Comparison of ENCODE assay signal across 23 cellular contexts in genomic region chr10:85430991-85431390, GRCh38.
A peak's percentile ranks its signal among the peaks of the same experiment; 100 is the strongest.
DNase-seq lines count a peak whose midpoint lies in the region; ATAC-seq, FAIRE-seq and TF ChIP-seq lines count a peak whose summit lies in the region.
"Had no signal": no experiment of that assay in that cellular context is flagged by ENCODE, and none has a peak within 500 bp of the region (broad histone marks: within the 10 kb centered on the region; RNA-seq: fewer than 3 reads in every experiment).

No MANE protein-coding gene starts in this region.

- H3K9me3 ChIP-seq in HepG2 (ENCODE audit: low read length): no peaks in the 10 kb centered on the region
- H3K9me3 ChIP-seq: BLaER1 treated with 17β-estradiol and CSF1 and Interleukin-3, amounts not matched to agents 10 nM and 100 nM had no signal

- H3K4me1 ChIP-seq in HepG2 (ENCODE audit: insufficient read depth, low read length): no peaks in the 10 kb centered on the region
- H3K4me1 ChIP-seq: BLaER1 treated with 17β-estradiol and CSF1 and Interleukin-3, amounts not matched to agents 10 nM and 100 nM had no signal

- no peaks in the 10 kb centered on the region for H3K4me1 Mint-ChIP-seq in activated naive CD4-positive, alpha-beta T cell treated with anti-CD3 and anti-CD28 coated beads, Interleukin-2, amount 10 ng/mL, durations not matched to agents 7 days and 5 days
- H3K4me1 Mint-ChIP-seq: CD4-positive, alpha-beta memory T cell; GM23338 had no signal

- CTCF ChIA-PET in HepG2 (lab: Yijun Ruan, JAX; ENCODE audit: low intra/inter-chr PET ratio, low total read pairs): no interaction called here
- CTCF ChIA-PET in activated naive CD4-positive, alpha-beta T cell treated with anti-CD3 and anti-CD28 coated beads, Interleukin-2, amount 10 ng/mL, durations not matched to agents 7 days and 5 days (lab: Charles Lee): no interaction called here

- no peak overlapping the region for H3K27ac ChIP-seq in HepG2 (ENCODE audit: extremely low read length, insufficient read depth, low read length)
- H3K27ac ChIP-seq: BLaER1 treated with 17β-estradiol and CSF1 and Interleukin-3, amounts not matched to agents 10 nM and 100 nM had no signal

- no peak overlapping the region for H2AFZ ChIP-seq in HepG2 (ENCODE audit: low read length)
- H2AFZ ChIP-seq: GM23338 had no signal

- no peak for FAIRE-seq in HepG2 (lab: Jason Lieb, UNC)
- FAIRE-seq: K562 had no signal

- 0% methylated on average over 2 of the region's 2 CpGs for WGBS in HepG2 (ENCODE audit: low lambda C conversion rate)

- no peak overlapping the region for H3K27ac Mint-ChIP-seq in activated naive CD4-positive, alpha-beta T cell treated with anti-CD3 and anti-CD28 coated beads, Interleukin-2, amount 10 ng/mL, durations not matched to agents 7 days and 5 days
- H3K27ac Mint-ChIP-seq: GM23338 had no signal

- no TSS peak for BruUV-seq in HepG2 (replicated peaks; lab: Mats Ljungman, UMichigan)

- in situ Hi-C loops in astrocyte of the spinal cord (cut with HindIII; ENCODE audit: low sequenced_read_pairs): no loop called here
- in situ Hi-C loops in HepG2 (cut with HindIII; ENCODE audit: extremely low pct_ligation_motif_present, low pct_unique_long_range_greater_than_20kb): no loop called here

- no peak for TF ChIP-seq POLR2A in HepG2 (IDR thresholded peaks at IDR 0.05; ENCODE audit: insufficient read depth in 1 of 2, low read depth in 2 of 2, low read length in 2 of 2)

- TF ChIP-seq CTCF in astrocyte of the spinal cord (IDR thresholded peaks at IDR 0.05; ENCODE audit: low read depth, low read length) (no peak), HepG2 (CRISPR knock-in tag; IDR thresholded peaks at IDR 0.05) (no peak)

- H3K4me3 ChIP-seq in astrocyte of the spinal cord (ENCODE audit: low read depth, low read length): no peak overlapping the region
- no peak overlapping the region for H3K4me3 ChIP-seq in HepG2 (replicated peaks in 1 of 3; ENCODE audit: insufficient read depth in 1 of 3, low read depth in 2 of 3, low read length in 3 of 3)
- H3K4me3 ChIP-seq: BLaER1 treated with 17β-estradiol and CSF1 and Interleukin-3, amounts not matched to agents 10 nM and 100 nM; GM23338; K562 had no signal

- H3K4me2 ChIP-seq in HepG2 (ENCODE audit: low read depth, low read length): no peak overlapping the region
- H3K4me2 ChIP-seq: BLaER1 treated with 17β-estradiol and CSF1 and Interleukin-3, amounts not matched to agents 10 nM and 100 nM; GM23338 had no signal

- H3K9me3 Mint-ChIP-seq in activated naive CD4-positive, alpha-beta T cell treated with anti-CD3 and anti-CD28 coated beads, Interleukin-2, amount 10 ng/mL, durations not matched to agents 7 days and 5 days: no peaks in the 10 kb centered on the region
- H3K9me3 Mint-ChIP-seq: CD4-positive, alpha-beta memory T cell had no signal

- no peak for TF ChIP-seq EP300 in HepG2 (IDR thresholded peaks at IDR 0.05; ENCODE audit: low read depth in 2 of 2, low read length in 2 of 2)
- TF ChIP-seq EP300 in HepG2 (CRISPR knock-in tag; IDR thresholded peaks at IDR 0.05; ENCODE audit: borderline replicate concordance): no peak

- DNase-seq in DMS53 (lab: John Stamatoyannopoulos, UW) (peak; percentile 90), HT1080 (ENCODE audit: low read depth) (peak; percentile 20), astrocyte of the spinal cord (ENCODE audit: low read depth, low spot score) (peak; percentile 1), HepG2 (ENCODE audit: low spot score) (peak; percentile 9), superior temporal gyrus (ENCODE audit: extremely low spot score) (no peak), NK-92 (lab: John Stamatoyannopoulos, UW; ENCODE audit: unreplicated experiment) (no peak)
- no peak for DNase-seq in activated naive CD4-positive, alpha-beta T cell treated with anti-CD3 and anti-CD28 coated beads, Interleukin-2, amount 10 ng/mL, durations not matched to agents 7 days and 5 days
- DNase-seq: Calu3; CD4-positive, alpha-beta memory T cell; DMS153; GDM1; HCEC 1CT; MM.1S; NCI-H1048; NCI-H1417 treated with DMSO at 0.1 percent for 48 hours; NCI-H2029; NCI-H226; NCI-H524 treated with DMSO at 0.1 percent for 48 hours; OCI-M1 had no signal

- POLR2A ChIA-PET in HepG2 (lab: Yijun Ruan, JAX): no interaction called here

- H3K36me3 ChIP-seq in HepG2 (replicated peaks in 1 of 2; ENCODE audit: control insufficient read depth in 1 of 2, insufficient read depth in 2 of 2, low read length in 2 of 2): no peaks in the 10 kb centered on the region
- H3K36me3 ChIP-seq: BLaER1 treated with 17β-estradiol and CSF1 and Interleukin-3, amounts not matched to agents 10 nM and 100 nM had no signal

- no peaks in the 10 kb centered on the region for H3K36me3 Mint-ChIP-seq in activated naive CD4-positive, alpha-beta T cell treated with anti-CD3 and anti-CD28 coated beads, Interleukin-2, amount 10 ng/mL, durations not matched to agents 7 days and 5 days
- H3K36me3 Mint-ChIP-seq: CD4-positive, alpha-beta memory T cell had no signal

- TF ChIP-seq RAD21 in HepG2 (CRISPR knock-in tag; IDR thresholded peaks at IDR 0.05): no peak

- intact Hi-C loops in HepG2 (cut with micrococcal nuclease; ENCODE audit: unreplicated experiment): no loop called here

- H3K27me3 Mint-ChIP-seq in activated naive CD4-positive, alpha-beta T cell treated with anti-CD3 and anti-CD28 coated beads, Interleukin-2, amount 10 ng/mL, durations not matched to agents 7 days and 5 days: no peaks in the 10 kb centered on the region

- H3K4me3 Mint-ChIP-seq in activated naive CD4-positive, alpha-beta T cell treated with anti-CD3 and anti-CD28 coated beads, Interleukin-2, amount 10 ng/mL, durations not matched to agents 7 days and 5 days: no peak overlapping the region
- H3K4me3 Mint-ChIP-seq: CD4-positive, alpha-beta memory T cell; GM23338 had no signal

- ATAC-seq in HepG2: peak; percentile 66; the same call in 2 of the 3 replicates
- ATAC-seq: GM23338, K562, Right ventricle myocardium inferior had no signal

- no peaks in the 10 kb centered on the region for H3K79me2 ChIP-seq in HepG2 (ENCODE audit: insufficient read depth, low read length)

- H3K9ac ChIP-seq in HepG2 (ENCODE audit: insufficient read depth, low read depth, low read length): no peak overlapping the region
- H3K9ac ChIP-seq: BLaER1 treated with 17β-estradiol and CSF1 and Interleukin-3, amounts not matched to agents 10 nM and 100 nM had no signal

- no peaks in the 10 kb centered on the region for H4K20me1 ChIP-seq in HepG2 (ENCODE audit: insufficient read depth, low read length)
- H4K20me1 ChIP-seq: BLaER1 treated with 17β-estradiol and CSF1 and Interleukin-3, amounts not matched to agents 10 nM and 100 nM had no signal

- no peaks in the 10 kb centered on the region for H3K27me3 ChIP-seq in HepG2 (ENCODE audit: control insufficient read depth in 1 of 2, insufficient read depth in 2 of 2, low read length in 2 of 2)
- H3K27me3 ChIP-seq: BLaER1 treated with 17β-estradiol and CSF1 and Interleukin-3, amounts not matched to agents 10 nM and 100 nM had no signal

TF ChIP-seq in HepG2, 621 proteins besides CTCF, POLR2A, EP300 and RAD21:
- TF ChIP-seq FOSL2 (CRISPR knock-in tag; IDR thresholded peaks at IDR 0.05): peak; percentile 33; the same call in 1 of the 2 replicates
- TF ChIP-seq ERF (CRISPR knock-in tag; IDR thresholded peaks at IDR 0.05): no peak

Comparison
In these comparisons a context has a peak if more than half of its experiments do, and no peak if none do; other contexts are left out.
1. DNase-seq: peak in DMS53 (single experiment), HT1080 (single experiment), astrocyte of the spinal cord (single experiment) and HepG2 (single experiment); none in superior temporal gyrus (single experiment), activated naive CD4-positive, alpha-beta T cell treated with anti-CD3 and anti-CD28 coated beads, Interleukin-2, amount 10 ng/mL, durations not matched to agents 7 days and 5 days (single experiment) and NK-92 (single experiment).